Comparison of ENCODE assay signal across 9 cellular contexts in the genomic region with DNA sequence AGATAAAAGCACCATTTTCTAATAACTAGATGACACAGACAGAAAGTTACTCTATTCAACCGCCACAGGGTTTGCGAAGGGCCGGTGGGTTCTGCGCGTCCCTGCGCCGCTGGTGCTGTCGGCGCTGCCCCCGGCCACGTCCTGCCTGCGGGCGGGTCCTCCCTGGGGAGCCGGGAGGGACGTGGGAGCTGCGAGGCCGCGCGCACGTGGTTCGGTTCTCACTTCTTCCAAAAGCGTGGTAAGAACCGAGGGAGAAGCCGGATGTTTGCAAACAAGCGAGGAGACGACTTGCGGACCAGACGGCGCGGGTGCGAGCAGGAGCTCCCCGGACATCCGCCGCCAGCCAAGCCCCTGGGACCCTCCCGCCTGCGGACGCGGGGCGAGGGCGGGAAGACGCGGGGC. TPM values are rescaled to one million over a fixed set of nuclear protein-coding genes. Genes with fewer than 3 reads are reported as not detected.
DNase-seq lines count a peak whose midpoint lies in the region; ATAC-seq, FAIRE-seq and TF ChIP-seq lines count a peak whose summit lies in the region.
"Had no signal": no experiment of that assay in that cellular context is flagged by ENCODE, and none has a peak within 500 bp of the region (broad histone marks: within the 10 kb centered on the region; RNA-seq: fewer than 3 reads in every experiment).

No MANE protein-coding gene starts in this region.

- H3K27me3 ChIP-seq in PC-3 (ENCODE audit: low read length) (peaks cover 33% of the 10 kb centered on the region), esophagus squamous epithelium (peaks cover 0 to 97% (median 12%) of the 10 kb centered on the region in 4 donors), rectal smooth muscle tissue (ENCODE audit: control insufficient read depth, insufficient read depth, low read length) (peaks cover 39% of the 10 kb centered on the region), BE2C (peaks cover 63% of the 10 kb centered on the region)

- H3K4me3 ChIP-seq in PC-3 (ENCODE audit: low read length) (peak overlapping the region; percentile 74), esophagus squamous epithelium (peak overlapping the region; percentile 46 to 71 (median 58)), rectal smooth muscle tissue (ENCODE audit: low read length) (peak overlapping the region; percentile 44), BE2C (ENCODE audit: low read depth, low read length) (no peak overlapping the region)

- peak overlapping the region; percentile 77 for H3K4me2 ChIP-seq in PC-3 (ENCODE audit: low read length)

- ATAC-seq in PC-3 (peak; percentile 6; the same call in 1 of the 2 replicates), GM19395 (IDR thresholded peaks at IDR 0.05; ENCODE audit: unreplicated experiment) (no peak)

- intact Hi-C loops in PC-3 (cut with micrococcal nuclease) (loop anchor here (5.0 kb wide), 1 partner anchor 120 kb away; no protein-coding TSS in a partner anchor), esophagus squamous epithelium (cut with DNase I) (no loop called here)

- CTCF ChIA-PET in PC-3 (lab: Charles Lee), result no interaction called here

- POLR2A ChIA-PET in PC-3 (lab: Charles Lee; ENCODE audit: unreplicated experiment), result no interaction called here

- H3K9me3 ChIP-seq in PC-3 (ENCODE audit: low read length) (no peaks in the 10 kb centered on the region), esophagus squamous epithelium (no peaks in the 10 kb centered on the region), BE2C (no peaks in the 10 kb centered on the region; the same call in 1 of the 2 replicates)

- 0 out of 2 replicates have a peak, but pooled peaks cover 3% of the 10 kb centered on the region for H3K4me1 ChIP-seq in PC-3 (ENCODE audit: insufficient read depth, low read length)
- H3K4me1 ChIP-seq in esophagus squamous epithelium, result peaks cover 11 to 41% (median 18%) of the 10 kb centered on the region in 3 donors
- H3K4me1 ChIP-seq in rectal smooth muscle tissue (ENCODE audit: control insufficient read depth, insufficient read depth, low read length), result no peaks in the 10 kb centered on the region
- H3K4me1 ChIP-seq in BE2C, result no peaks in the 10 kb centered on the region

- DNase-seq in GM12892 (ENCODE audit: insufficient read length) (peak; percentile 46), PC-3 (peak; percentile 21), esophagus squamous epithelium (lab: John Stamatoyannopoulos, UW) (no peak), superior temporal gyrus (ENCODE audit: extremely low spot score) (no peak), SIG-M5 treated with dmso at 0.1 percent for 504 hours (lab: John Stamatoyannopoulos, UW; ENCODE audit: unreplicated experiment) (no peak), BE2C (no peak)

- peak; percentile 9 for FAIRE-seq in GM12892 (lab: Jason Lieb, UNC)

- H3K36me3 ChIP-seq in PC-3 (ENCODE audit: low read depth, low read length), result no peaks in the 10 kb centered on the region
- no peaks in the 10 kb centered on the region for H3K36me3 ChIP-seq in esophagus squamous epithelium
- no peaks in the 10 kb centered on the region for H3K36me3 ChIP-seq in rectal smooth muscle tissue (ENCODE audit: control insufficient read depth, insufficient read depth, low read length)
- no peaks in the 10 kb centered on the region for H3K36me3 ChIP-seq in BE2C

- no peak overlapping the region for H3K27ac ChIP-seq in PC-3 (ENCODE audit: low read length)
- no peak overlapping the region for H3K27ac ChIP-seq in esophagus squamous epithelium
- no peak overlapping the region for H3K27ac ChIP-seq in rectal smooth muscle tissue (ENCODE audit: low read depth, low read length)
- H3K27ac ChIP-seq: HL-60 had no signal

- H3K79me2 ChIP-seq in PC-3 (ENCODE audit: low read length), result no peaks in the 10 kb centered on the region

- H4K20me1 ChIP-seq in PC-3 (ENCODE audit: low read length), result no peaks in the 10 kb centered on the region

- peak overlapping the region; percentile 84 for H2AFZ ChIP-seq in PC-3 (ENCODE audit: low read length)

- TF ChIP-seq CTCF in PC-3 (conservative IDR thresholded peaks at IDR 0.05; ENCODE audit: low read depth, low read length), result no peak
- TF ChIP-seq CTCF in esophagus squamous epithelium (IDR thresholded peaks at IDR 0.05), result no peak
- TF ChIP-seq CTCF in BE2C (IDR thresholded peaks at IDR 0.05; ENCODE audit: low read depth, low read length), result no peak

- BruUV-seq in PC-3 (replicated peaks; lab: Mats Ljungman, UMichigan), result no TSS peak

- WGBS in esophagus squamous epithelium, 2 donors, result 4 to 19% methylated on average over 5 to 21 of the region's 42 CpGs

- no peak overlapping the region for H3K9ac ChIP-seq in PC-3 (ENCODE audit: low read length)
- H3K9ac ChIP-seq in rectal smooth muscle tissue (ENCODE audit: low read length), result no peak overlapping the region

- TF ChIP-seq POLR2A in GM12892 (IDR thresholded peaks at IDR 0.05; ENCODE audit: low read depth, low read length), result no peak
- no peak for TF ChIP-seq POLR2A in esophagus squamous epithelium (IDR thresholded peaks at IDR 0.05)

- no peaks in the 10 kb centered on the region for H3F3A ChIP-seq in PC-3 (ENCODE audit: low read length, unreplicated experiment)

- no peaks in the 10 kb centered on the region for H3K9me2 ChIP-seq in PC-3 (replicated peaks; ENCODE audit: low read length)

RNA-seq across cellular contexts. Expression of gene BTNL9, which starts 12.5 kb away (rescaled TPM):
- 5.2 TPM for polyA plus RNA-seq in GM12892 (2012; ENCODE audit: missing spikeins)
- 11.5 and 15.4 TPM in 2 replicates for total RNA-seq in PC-3 (2014; rRNA removed)
- 10 to 100 TPM in 1 of 4 donors, 1 to 10 TPM in 2, under 1 TPM in 1; 0.75 to 27.7 (median 4.1) TPM for total RNA-seq in esophagus squamous epithelium
- not detected for polyA plus RNA-seq in BE2C (2012; ENCODE audit: insufficient read depth, insufficient read length, low read depth)

Comparison
In these comparisons a context has a peak if more than half of its experiments do, and no peak if none do; other contexts are left out.
1. DNase-seq: peak in GM12892 (single experiment) and PC-3 (single experiment); none in esophagus squamous epithelium (single experiment), superior temporal gyrus (single experiment), SIG-M5 treated with dmso at 0.1 percent for 504 hours (single experiment) and BE2C (single experiment).